ENCODE assay signal across 8 cellular contexts in genomic region chr11:124953753-124954624, GRCh38. TPM values are rescaled to one million over a fixed set of nuclear protein-coding genes. Genes with fewer than 3 reads are reported as not detected.
DNase-seq lines count a peak whose midpoint lies in the region; ATAC-seq, FAIRE-seq and TF ChIP-seq lines count a peak whose summit lies in the region.

CCDC15 (plus strand) TSS chr11:124954202; CDS start chr11:124954733, 531 bp downstream.

- H3K36me3 ChIP-seq in kidney (ENCODE audit: control insufficient read depth in 1 of 2, insufficient read depth in 2 of 2, low read length in 2 of 2) = no peaks in the 10 kb centered on the region

- no peak within 1 kb of the TSS for H3K4me3 Mint-ChIP-seq in chondrocyte (ENCODE audit: unreplicated experiment)

- intact Hi-C loops in kidney (cut with DNase I) = no loop called here

- no peak within 1 kb of the TSS for H3K27ac Mint-ChIP-seq in chondrocyte (ENCODE audit: unreplicated experiment)

- H3K36me3 Mint-ChIP-seq in chondrocyte (ENCODE audit: low read depth) = peaks cover 2% of the 10 kb centered on the region

- H3K4me1 Mint-ChIP-seq in chondrocyte (ENCODE audit: low read depth) = no peaks in the 10 kb centered on the region

- ATAC-seq in GM19025 (IDR thresholded peaks at IDR 0.05; ENCODE audit: low read depth, unreplicated experiment) (peak; percentile 100), HG03280 (IDR thresholded peaks at IDR 0.05; ENCODE audit: unreplicated experiment) (peak; percentile 100)
- ATAC-seq in activated CD4-positive, CD25-positive, alpha-beta regulatory T cell treated with anti-CD3 and anti-CD28 coated beads, Interleukin-2, amount 50 U/mL, for 24 hours = peak; percentile 99

- peak; percentile 91 for DNase-seq in AG09319 (ENCODE audit: extremely low read depth, low read depth)
- DNase-seq in NCI-H345 treated with DMSO at 0.1 percent for 48 hours (lab: John Stamatoyannopoulos, UW; ENCODE audit: unreplicated experiment) = peak; percentile 94
- peak; percentile 99 for DNase-seq in chondrocyte (ENCODE audit: low spot score)
- peak; percentile 99 for DNase-seq in kidney
- DNase-seq in stimulated activated CD4-positive, alpha-beta T cell treated with anti-CD3 and anti-CD28 coated beads, Interleukin-15, amount 100 ng/mL, for 24 hours = peak; percentile 98

- H3K9me3 ChIP-seq in kidney (ENCODE audit: control insufficient read depth in 1 of 2, low read length in 2 of 2) = no peaks in the 10 kb centered on the region

- H3K27me3 Mint-ChIP-seq in chondrocyte (ENCODE audit: low read depth) = no peaks in the 10 kb centered on the region

- peak within 1 kb of the TSS; percentile 65 to 89 for H3K9ac ChIP-seq in kidney (ENCODE audit: low read length in 2 of 2)

- H3K4me3 ChIP-seq in kidney (ENCODE audit: low read length in 2 of 2) = peak within 1 kb of the TSS; percentile 88 to 96

- peaks cover 5 to 6% of the 10 kb centered on the region in 2 donors for H3K4me1 ChIP-seq in kidney (ENCODE audit: control insufficient read depth in 1 of 2, insufficient read depth in 1 of 2, low read depth in 1 of 2, low read length in 2 of 2)

- no peaks in the 10 kb centered on the region for H3K9me3 Mint-ChIP-seq in chondrocyte (ENCODE audit: low read depth)

- H3K27ac ChIP-seq in kidney (ENCODE audit: low read depth in 2 of 2, low read length in 2 of 2) = peak within 1 kb of the TSS; percentile 64 to 71

- FAIRE-seq in kidney (lab: Jason Lieb, UNC) = peak; percentile 94

- TF ChIP-seq CTCF in AG09319 (IDR thresholded peaks at IDR 0.05; ENCODE audit: low read depth, low read length) (no peak), chondrocyte (IDR thresholded peaks at IDR 0.05) (no peak), kidney (IDR thresholded peaks at IDR 0.05; ENCODE audit: borderline replicate concordance, extremely low read depth, insufficient read depth) (no peak)

RNA-seq across cellular contexts. Expression of gene CCDC15, which starts in this region (rescaled TPM):
- total RNA-seq in chondrocyte = 0.90 to 3.6 TPM (median 1.2 TPM) in 3 replicates
- 1.5 TPM for total RNA-seq in kidney
- 0.22 TPM for polyA plus RNA-seq in kidney (ENCODE audit: insufficient read depth, low read depth, low replicate concordance)

Comparison
In these comparisons a context has a peak if more than half of its experiments do, and no peak if none do; other contexts are left out.
1. Peak in every context shown above with its lines: DNase-seq, ATAC-seq, H3K4me3 ChIP-seq and H3K27ac ChIP-seq.